8 cellular contexts compared by ENCODE assay signal in genomic region chr2:151409601-151410484, GRCh38. TPM values are rescaled to one million over a fixed set of nuclear protein-coding genes. Genes with fewer than 3 reads are reported as not detected.
A peak's percentile ranks its signal among the peaks of the same experiment; 100 is the strongest.
DNase-seq lines count a peak whose midpoint lies in the region; ATAC-seq and TF ChIP-seq lines count a peak whose summit lies in the region.

TSS of gene RIF1 (plus strand) at chr2:151409902. CDS start at chr2:151410424, 522 bp downstream.

- H3K27me3 Mint-ChIP-seq in T-helper 17 cell, result no peaks in the 10 kb centered on the region

- peak within 1 kb of the TSS; percentile 100 for H3K4me3 Mint-ChIP-seq in T-helper 17 cell

- peak within 1 kb of the TSS; percentile 96 for H3K27ac Mint-ChIP-seq in T-helper 17 cell

- H3K27me3 ChIP-seq in right atrium auricular region (no peaks in the 10 kb centered on the region), uterus (no peaks in the 10 kb centered on the region)

- TF ChIP-seq POLR2A in GM15510 (IDR thresholded peaks at IDR 0.05; ENCODE audit: borderline replicate concordance, extremely low read depth, insufficient read length) (peak; percentile 68), uterus (IDR thresholded peaks at IDR 0.05) (peak; percentile 33 to 40)

- peaks cover 0 to 12% of the 10 kb centered on the region in 2 donors for H3K4me1 ChIP-seq in right atrium auricular region
- no peaks in the 10 kb centered on the region for H3K4me1 ChIP-seq in uterus

- intact Hi-C loops in uterus (cut with DNase I; ENCODE audit: low total_unique reads), result no loop called here

- ATAC-seq in HG02884 (IDR thresholded peaks at IDR 0.05; ENCODE audit: unreplicated experiment) (peak; percentile 92), T-helper 17 cell (peak; percentile 93)

- H3K36me3 ChIP-seq in right atrium auricular region (peaks cover 10% of the 10 kb centered on the region), uterus (no peaks in the 10 kb centered on the region)

- peak; percentile 70 to 89 for TF ChIP-seq CTCF in right atrium auricular region (IDR thresholded peaks at IDR 0.05)
- peak; percentile 53 to 81 (median 74) for TF ChIP-seq CTCF in uterus (IDR thresholded peaks at IDR 0.05)

- peak within 1 kb of the TSS; percentile 96 to 97 for H3K27ac ChIP-seq in right atrium auricular region
- H3K27ac ChIP-seq in uterus, result peak within 1 kb of the TSS; percentile 94

- H3K9me3 ChIP-seq in T-helper 17 cell (ENCODE audit: control insufficient read depth, low read length, poor library complexity, severe bottlenecking), result no peaks in the 10 kb centered on the region
- H3K9me3 ChIP-seq in right atrium auricular region, result no peaks in the 10 kb centered on the region
- no peaks in the 10 kb centered on the region for H3K9me3 ChIP-seq in uterus

- peak within 1 kb of the TSS; percentile 83 to 89 for H3K4me3 ChIP-seq in right atrium auricular region
- H3K4me3 ChIP-seq in uterus, result peak within 1 kb of the TSS; percentile 69 to 90

- DNase-seq in NCI-H146 treated with DMSO at 0.1 percent for 48 hours (lab: John Stamatoyannopoulos, UW; ENCODE audit: unreplicated experiment) (peak; percentile 79), T-helper 17 cell (peak; percentile 53 to 56 (median 54)), amygdala (lab: John Stamatoyannopoulos, UW) (peak; percentile 32 to 96 (median 78)), right atrium auricular region (ENCODE audit: low spot score) (peak; percentile 86), pulmonary artery endothelial cell (ENCODE audit: low read depth, low spot score) (peak; percentile 87), uterus (peak; percentile 86 to 88)

- H3K36me3 Mint-ChIP-seq in T-helper 17 cell (ENCODE audit: low read depth), result peaks cover 6% of the 10 kb centered on the region

- peaks cover 13% of the 10 kb centered on the region for H3K4me1 Mint-ChIP-seq in T-helper 17 cell

RNA-seq across cellular contexts. Expression of gene RIF1, which starts in this region (rescaled TPM):
- 10 to 100 TPM; 37.7 to 56.1 TPM for total RNA-seq in T-helper 17 cell
- 10 to 100 TPM; 11.9 to 13.8 TPM for total RNA-seq in right atrium auricular region
- total RNA-seq in pulmonary artery endothelial cell, result 40.7 and 54.3 TPM in 2 replicates
- total RNA-seq in uterus, result 10 to 100 TPM; 19.0 to 99.6 (median 56.3) TPM

Comparison
In these comparisons a context has a peak if more than half of its experiments do, and no peak if none do; other contexts are left out.
1. Peak in every context shown above with its lines: DNase-seq, ATAC-seq, H3K4me3 ChIP-seq and H3K27ac ChIP-seq.